In genomic region chr9:80951675-80952074, GRCh38 we compare ENCODE assay signal across 20 cellular contexts.
A peak's percentile ranks its signal among the peaks of the same experiment; 100 is the strongest.
DNase-seq lines count a peak whose midpoint lies in the region; ATAC-seq and TF ChIP-seq lines count a peak whose summit lies in the region.
"Had no signal": no experiment of that assay in that cellular context is flagged by ENCODE, and none has a peak within 500 bp of the region (broad histone marks: within the 10 kb centered on the region; RNA-seq: fewer than 3 reads in every experiment).

No MANE protein-coding gene starts in this region.

- no peak overlapping the region for H3K27ac Mint-ChIP-seq in naive thymus-derived CD4-positive, alpha-beta T cell
- H3K27ac Mint-ChIP-seq: CD14-positive monocyte; effector memory CD8-positive, alpha-beta T cell; neural progenitor cell; T-cell had no signal

- ATAC-seq in sciatic nerve, result no peak
- no peak for ATAC-seq in naive thymus-derived CD4-positive, alpha-beta T cell
- ATAC-seq: effector memory CD8-positive, alpha-beta T cell; esophagus mucosa; HCT116; PC-3; T-cell had no signal

- no peaks in the 10 kb centered on the region for H3K36me3 Mint-ChIP-seq in naive thymus-derived CD4-positive, alpha-beta T cell
- H3K36me3 Mint-ChIP-seq: CD14-positive monocyte, neural progenitor cell, T-cell had no signal

- DNase-seq in GM03348 (ENCODE audit: low spot score), result peak; percentile 15
- peak; percentile 24 for DNase-seq in RPMI7951 (ENCODE audit: low read depth)
- peak; percentile 25 for DNase-seq in fibroblast of pulmonary artery (ENCODE audit: low read depth)
- peak; percentile 55 for DNase-seq in superior temporal gyrus (ENCODE audit: extremely low spot score)
- no peak for DNase-seq in NAMALWA (ENCODE audit: low spot score)
- no peak for DNase-seq in sciatic nerve (ENCODE audit: low spot score)
- DNase-seq in naive thymus-derived CD4-positive, alpha-beta T cell, result no peak
- DNase-seq: activated CD4-positive, CD25-positive, alpha-beta regulatory T cell treated with anti-CD3 and anti-CD28 coated beads, Interleukin-2, amount 50 U/mL, for 72 hours; activated T-cell treated with anti-CD3 and anti-CD28 coated beads, Interleukin-2, amount 50 U/mL, for 1 hour; effector memory CD8-positive, alpha-beta T cell; NCI-H1436; NCI-H2107; NCI-H446 treated with DMSO at 0.1 percent for 48 hours; PC-3; T-cell had no signal

- CTCF ChIA-PET in naive thymus-derived CD4-positive, alpha-beta T cell (lab: Charles Lee), result no interaction called here

- intact Hi-C loops in sciatic nerve (cut with DNase I), result no loop called here
- intact Hi-C loops in naive thymus-derived CD4-positive, alpha-beta T cell (cut with micrococcal nuclease), result no loop called here

- no peaks in the 10 kb centered on the region for H3K36me3 ChIP-seq in naive thymus-derived CD4-positive, alpha-beta T cell (ENCODE audit: control insufficient read depth in 2 of 3, insufficient read depth in 3 of 3, low read length in 3 of 3)
- H3K36me3 ChIP-seq: neural progenitor cell had no signal

- POLR2A ChIA-PET in naive thymus-derived CD4-positive, alpha-beta T cell (lab: Charles Lee), result no interaction called here

- H3K27me3 Mint-ChIP-seq in naive thymus-derived CD4-positive, alpha-beta T cell, result no peaks in the 10 kb centered on the region
- H3K27me3 Mint-ChIP-seq: effector memory CD8-positive, alpha-beta T cell; T-cell had no signal

- H3K4me1 Mint-ChIP-seq in naive thymus-derived CD4-positive, alpha-beta T cell, result no peaks in the 10 kb centered on the region
- H3K4me1 Mint-ChIP-seq: CD14-positive monocyte, T-cell had no signal

- no peak overlapping the region for H3K4me3 ChIP-seq in fibroblast of pulmonary artery (replicated peaks; ENCODE audit: low read depth, low read length)
- no peak overlapping the region for H3K4me3 ChIP-seq in naive thymus-derived CD4-positive, alpha-beta T cell (ENCODE audit: low read length)
- H3K4me3 ChIP-seq: coronary artery, neural progenitor cell had no signal

- H3K4me3 Mint-ChIP-seq in naive thymus-derived CD4-positive, alpha-beta T cell, result no peak overlapping the region
- H3K4me3 Mint-ChIP-seq: CD14-positive monocyte; effector memory CD8-positive, alpha-beta T cell; neural progenitor cell; T-cell had no signal

- H3K9me3 Mint-ChIP-seq in naive thymus-derived CD4-positive, alpha-beta T cell, result peaks cover 0 to 10% (median 0%) of the 10 kb centered on the region in 11 donors
- H3K9me3 Mint-ChIP-seq: neural progenitor cell had no signal

- no peaks in the 10 kb centered on the region for H3K27me3 ChIP-seq in naive thymus-derived CD4-positive, alpha-beta T cell (ENCODE audit: control insufficient read depth in 2 of 2, insufficient read depth in 2 of 2, low read length in 2 of 2)
- H3K27me3 ChIP-seq: neural progenitor cell had no signal

- H3K4me1 ChIP-seq in naive thymus-derived CD4-positive, alpha-beta T cell (ENCODE audit: control insufficient read depth in 2 of 2, insufficient read depth in 2 of 2, low read length in 2 of 2), result no peaks in the 10 kb centered on the region

- H3K9me3 ChIP-seq in naive thymus-derived CD4-positive, alpha-beta T cell (ENCODE audit: control insufficient read depth in 2 of 3, low read length in 3 of 3), result no peaks in the 10 kb centered on the region

- no peak for TF ChIP-seq CTCF in fibroblast of pulmonary artery (IDR thresholded peaks at IDR 0.05; ENCODE audit: low read length, missing control alignments)

- H3K27ac ChIP-seq in naive thymus-derived CD4-positive, alpha-beta T cell (ENCODE audit: low read depth, low read length), result no peak overlapping the region
- H3K27ac ChIP-seq: coronary artery, neural progenitor cell had no signal

Comparison
In these comparisons a context has a peak if more than half of its experiments do, and no peak if none do; other contexts are left out.
1. DNase-seq: peak in GM03348 (single experiment), RPMI7951 (single experiment), fibroblast of pulmonary artery (single experiment) and superior temporal gyrus (single experiment); none in NAMALWA (single experiment), sciatic nerve (single experiment) and naive thymus-derived CD4-positive, alpha-beta T cell (0 of 9).